In the genomic region with DNA sequence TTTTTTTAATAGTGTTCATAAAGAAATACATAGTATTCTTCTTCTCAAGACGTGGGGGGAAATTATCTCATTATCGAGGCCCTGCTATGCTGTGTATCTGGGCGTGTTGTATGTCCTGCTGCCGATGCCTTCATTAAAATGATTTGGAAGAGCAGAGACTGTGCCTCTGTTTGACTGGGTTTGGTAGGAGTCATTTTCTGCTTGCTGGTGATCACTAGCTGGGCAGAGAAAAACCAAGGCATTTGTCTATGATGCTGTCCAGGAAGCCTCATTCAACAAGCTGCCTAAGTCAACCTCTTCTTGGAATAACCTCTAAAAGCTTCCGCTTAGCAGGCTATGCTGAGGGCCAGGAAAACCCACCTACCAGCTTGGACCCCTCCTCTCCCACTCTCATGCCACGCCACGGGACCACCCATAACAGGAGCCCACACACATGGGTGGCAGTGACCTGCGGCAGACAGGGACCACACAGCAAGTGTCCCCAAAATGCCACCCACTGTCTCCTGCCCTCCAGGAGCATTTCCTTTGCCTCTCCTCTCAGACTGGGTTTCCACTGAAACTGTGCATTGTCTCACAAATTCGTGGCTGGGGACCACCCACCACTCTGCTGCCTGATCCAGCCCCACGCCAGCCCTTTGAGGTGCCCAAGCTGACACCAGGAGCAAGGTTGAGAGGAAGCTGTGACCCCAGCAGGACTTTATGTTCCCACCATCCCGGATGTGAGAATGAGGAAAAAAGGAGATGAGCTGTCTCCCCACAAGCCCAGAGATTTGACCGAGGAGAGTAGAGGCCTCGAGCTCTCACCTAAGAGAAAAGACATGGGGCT, we compare ENCODE assay signal across 10 cellular contexts. TPM values are rescaled to one million over a fixed set of nuclear protein-coding genes. Genes with fewer than 3 reads are reported as not detected.
DNase-seq lines count a peak whose midpoint lies in the region; ATAC-seq and TF ChIP-seq lines count a peak whose summit lies in the region.
"Had no signal": no experiment of that assay in that cellular context is flagged by ENCODE, and none has a peak within 500 bp of the region (broad histone marks: within the 10 kb centered on the region; RNA-seq: fewer than 3 reads in every experiment).

No MANE protein-coding gene starts in this region.

- peak overlapping the region; percentile 77 for H3K4me3 Mint-ChIP-seq in activated T-cell treated with anti-CD3 and anti-CD28 coated beads, Interleukin-2, amount 50 U/mL, for 4 hours
- H3K4me3 Mint-ChIP-seq in memory B cell, result peak overlapping the region; percentile 46

- H3K27ac ChIP-seq in vagina, result peak overlapping the region; percentile 1
- H3K27ac ChIP-seq: brain microvascular endothelial cell had no signal

- H3K36me3 Mint-ChIP-seq in activated T-cell treated with anti-CD3 and anti-CD28 coated beads, Interleukin-2, amount 50 U/mL, for 4 hours (ENCODE audit: insufficient read depth), result peaks cover 57% of the 10 kb centered on the region
- H3K36me3 Mint-ChIP-seq in memory B cell, result peaks cover 12% of the 10 kb centered on the region

- peak overlapping the region; percentile 77 for H3K27ac Mint-ChIP-seq in memory B cell

- intact Hi-C loops in vagina (cut with DNase I), result loop anchor here (10.0 kb wide), 2 partner anchors 157 to 303 kb away; no protein-coding TSS in a partner anchor

- no peak for TF ChIP-seq CTCF in vagina (IDR thresholded peaks at IDR 0.05)

- H3K4me1 ChIP-seq in vagina, result peaks cover 40% of the 10 kb centered on the region

- no peak for TF ChIP-seq POLR2A in vagina (IDR thresholded peaks at IDR 0.05)

- H3K36me3 ChIP-seq in vagina, result no peaks in the 10 kb centered on the region
- H3K36me3 ChIP-seq: brain microvascular endothelial cell had no signal

- no peaks in the 10 kb centered on the region for H3K27me3 ChIP-seq in vagina
- H3K27me3 ChIP-seq: brain microvascular endothelial cell had no signal

- H3K4me1 Mint-ChIP-seq in activated T-cell treated with anti-CD3 and anti-CD28 coated beads, Interleukin-2, amount 50 U/mL, for 4 hours (ENCODE audit: low read depth), result peaks cover 92% of the 10 kb centered on the region
- H3K4me1 Mint-ChIP-seq in memory B cell, result peaks cover 65% of the 10 kb centered on the region

- H3K9me3 Mint-ChIP-seq in activated T-cell treated with anti-CD3 and anti-CD28 coated beads, Interleukin-2, amount 50 U/mL, for 4 hours, result no peaks in the 10 kb centered on the region
- no peaks in the 10 kb centered on the region for H3K9me3 Mint-ChIP-seq in memory B cell

- DNase-seq in stimulated activated CD4-positive, alpha-beta T cell treated with anti-CD3 and anti-CD28 coated beads, Interleukin-4, amount 100 ng/mL, for 24 hours, result peak; percentile 13
- no peak for DNase-seq in stimulated activated CD4-positive, alpha-beta T cell treated with anti-CD3 and anti-CD28 coated beads, Interleukin-1b, Interleukin-23, amount 100 ng/mL, for 48 hours
- no peak for DNase-seq in activated T-cell treated with anti-CD3 and anti-CD28 coated beads, Interleukin-2, amount 50 U/mL, for 4 hours
- DNase-seq in memory B cell (ENCODE audit: low spot score in 2 of 2) (no peak), vagina (ENCODE audit: extremely low spot score in 2 of 2) (no peak), HCEC 1CT (no peak), SW480 (ENCODE audit: low spot score) (no peak)
- DNase-seq: brain microvascular endothelial cell, SW 1271 had no signal

- no peak overlapping the region for H3K4me3 ChIP-seq in vagina

- H3K9me3 ChIP-seq in vagina, result no peaks in the 10 kb centered on the region

- H3K27me3 Mint-ChIP-seq in activated T-cell treated with anti-CD3 and anti-CD28 coated beads, Interleukin-2, amount 50 U/mL, for 4 hours (ENCODE audit: low read depth), result peaks cover 2% of the 10 kb centered on the region
- no peaks in the 10 kb centered on the region for H3K27me3 Mint-ChIP-seq in memory B cell

- ATAC-seq in activated T-cell treated with anti-CD3 and anti-CD28 coated beads, Interleukin-2, amount 50 U/mL, for 4 hours, result no peak
- ATAC-seq in memory B cell (ENCODE audit: low read depth) (no peak), HG03565 (IDR thresholded peaks at IDR 0.05; ENCODE audit: unreplicated experiment) (no peak)

RNA-seq across cellular contexts. Expression of a gene that starts 36.8 kb away (rescaled TPM):
- total RNA-seq in activated T-cell treated with anti-CD3 and anti-CD28 coated beads, Interleukin-2, amount 50 U/mL, for 4 hours, result 100 to 1,000 TPM; 287 to 323 (median 300) TPM
- total RNA-seq in vagina, result 145 TPM

RNA-seq across cellular contexts. Expression of a gene that starts 45.9 kb away (rescaled TPM):
- 1 to 10 TPM; 1.9 to 3.9 (median 2.1) TPM for total RNA-seq in activated T-cell treated with anti-CD3 and anti-CD28 coated beads, Interleukin-2, amount 50 U/mL, for 4 hours
- 31.9 TPM for total RNA-seq in vagina
